ENCODE assay signal across 9 cellular contexts in the genomic region with DNA sequence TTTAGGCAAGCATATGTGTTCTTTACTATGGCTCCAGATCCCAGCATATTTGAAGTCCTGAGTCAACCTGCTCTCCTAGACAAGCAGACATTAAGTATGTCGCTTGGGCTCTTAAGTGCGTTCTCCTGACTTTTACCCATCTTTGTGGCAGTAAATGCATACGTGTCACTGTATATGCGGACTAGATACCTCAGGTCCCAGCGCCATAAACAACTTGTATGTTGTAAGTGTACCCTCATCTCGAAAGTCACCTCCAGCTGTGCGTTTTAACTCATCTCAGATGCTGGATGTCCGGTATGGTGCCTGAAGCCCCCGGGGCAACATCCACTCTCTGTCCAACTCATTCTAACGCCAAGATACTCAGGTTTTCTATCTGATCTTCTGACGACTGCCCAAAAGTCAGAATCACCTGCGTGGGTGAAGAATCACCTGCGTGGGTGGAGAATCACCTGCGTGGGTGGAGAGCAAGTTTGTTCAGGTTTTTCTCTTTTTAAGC. TPM values are rescaled to one million over a fixed set of nuclear protein-coding genes. Genes with fewer than 3 reads are reported as not detected.
DNase-seq lines count a peak whose midpoint lies in the region; ATAC-seq, FAIRE-seq and TF ChIP-seq lines count a peak whose summit lies in the region.
"Had no signal": no experiment of that assay in that cellular context is flagged by ENCODE, and none has a peak within 500 bp of the region (broad histone marks: within the 10 kb centered on the region; RNA-seq: fewer than 3 reads in every experiment).

No MANE protein-coding gene starts in this region.

- DNase-seq in HFFc6, result no peak
- DNase-seq in GM12878 (ENCODE audit: low read depth, low spot score), result no peak
- no peak for DNase-seq in GM12892 (ENCODE audit: insufficient read length)
- DNase-seq in testis, result no peak
- DNase-seq in EL, result no peak
- DNase-seq: left lung had no signal

- H3K27ac Mint-ChIP-seq in HFFc6, result peak overlapping the region; percentile 75; the same call in 1 of the 2 replicates

- TF ChIP-seq CTCF in HFFc6 (IDR thresholded peaks at IDR 0.05), result no peak
- no peak for TF ChIP-seq CTCF in GM12878 (IDR thresholded peaks at IDR 0.05 in 2 of 3, conservative IDR thresholded peaks at IDR 0.05 in 1 of 3; ENCODE audit: control insufficient read depth in 2 of 3, extremely low read depth in 1 of 3, insufficient read depth in 1 of 3, low read depth in 3 of 3, low read length in 3 of 3)
- TF ChIP-seq CTCF in testis (IDR thresholded peaks at IDR 0.05), result no peak

- no peak for TF ChIP-seq POLR2A in GM12878 (IDR thresholded peaks at IDR 0.05; ENCODE audit: low read depth, low read length)
- no peak for TF ChIP-seq POLR2A in GM12892 (IDR thresholded peaks at IDR 0.05; ENCODE audit: low read depth, low read length)
- no peak for TF ChIP-seq POLR2A in testis (IDR thresholded peaks at IDR 0.05)

- intact Hi-C loops in GM12878 (cut with micrococcal nuclease; ENCODE audit: unreplicated experiment), result no loop called here
- intact Hi-C loops in testis (cut with DNase I; ENCODE audit: low total_unique reads), result no loop called here

- TF ChIP-seq EP300 in GM12878 (IDR thresholded peaks at IDR 0.05; ENCODE audit: borderline replicate concordance in 1 of 2, control insufficient read depth in 1 of 2, low read depth in 2 of 2, low read length in 2 of 2), result no peak

- RAD21 ChIA-PET in GM12878 (lab: Charles Lee; ENCODE audit: unreplicated experiment), result no interaction called here

- no peak overlapping the region for H3K27ac ChIP-seq in ACC112 (ENCODE audit: low read depth, low read length)
- no peak overlapping the region for H3K27ac ChIP-seq in GM12878 (ENCODE audit: control insufficient read depth, insufficient read depth)
- no peak overlapping the region for H3K27ac ChIP-seq in mesodermal cell (ENCODE audit: low read depth, low read length, severe bottlenecking)
- peak overlapping the region in 1 of 2 donors; percentile 39 for H3K27ac ChIP-seq in testis
- H3K27ac ChIP-seq: left lung had no signal

- H3K4me3 ChIP-seq in ACC112 (ENCODE audit: low read depth, low read length) (peak overlapping the region; percentile 96), GM12878 (peak overlapping the region; percentile 71; the same call in 1 of the 2 replicates), mesodermal cell (ENCODE audit: extremely low read depth, insufficient read depth, low read length, poor library complexity, severe bottlenecking) (peak overlapping the region; percentile 76), testis (peak overlapping the region in 1 of 2 donors; percentile 78)

- 67% methylated on average over 14 of the region's 14 CpGs for WGBS in GM12878 (ENCODE audit: insufficient coverage, insufficient replicate concordance, low lambda C conversion rate, missing lambda C conversion rate)
- WGBS in mesodermal cell (ENCODE audit: insufficient coverage in 2 of 2), 2 experiments, result 94 to 95% methylated on average over 10 of the region's 14 CpGs
- 36 to 45% methylated on average over 14 of the region's 14 CpGs for WGBS in testis, 2 donors

- in situ Hi-C loops in GM12878 (cut with MboI), result no loop called here

- peaks cover 16% of the 10 kb centered on the region for H3K27me3 Mint-ChIP-seq in HFFc6 (ENCODE audit: insufficient read depth)

- H3K36me3 ChIP-seq in ACC112 (ENCODE audit: insufficient read depth, low read length) (no peaks in the 10 kb centered on the region), GM12878 (ENCODE audit: control insufficient read depth in 2 of 2, insufficient read depth in 2 of 2, low read length in 1 of 2) (peaks cover 0 to 6% of the 10 kb centered on the region in 2 experiments; a peak in 2 of 4 replicates), mesodermal cell (ENCODE audit: control insufficient read depth, insufficient read depth, low read length) (peaks cover 65% of the 10 kb centered on the region), testis (ENCODE audit: low read depth, missing control alignments) (no peaks in the 10 kb centered on the region)

- peaks cover 11% of the 10 kb centered on the region for H3K9me3 Mint-ChIP-seq in HFFc6

- POLR2A ChIA-PET in GM12878 (lab: Charles Lee), result interaction anchor here (0.6 to 1.3 kb wide), 2 partner anchors 17 to 74 kb away, joined by 3 read pairs; no protein-coding TSS in a partner anchor

- no peak for TF ChIP-seq RAD21 in GM12878 (IDR thresholded peaks at IDR 0.05; ENCODE audit: insufficient read depth, low read depth, low read length)

- CTCF ChIA-PET in GM12878 (lab: Yijun Ruan, JAX), result interaction anchor here (1.4 to 1.6 kb wide), 2 partner anchors 10 to 13 kb away, joined by 3 to 6 read pairs; no protein-coding TSS in a partner anchor

- peak overlapping the region; percentile 90 for H3K4me3 Mint-ChIP-seq in HFFc6

- H3K9ac ChIP-seq in GM12878 (ENCODE audit: control insufficient read depth, insufficient read depth, low read length), result no peak overlapping the region

- FAIRE-seq in GM12878 (lab: Jason Lieb, UNC), result no peak
- FAIRE-seq in GM12892 (lab: Jason Lieb, UNC), result no peak

- SMC1A ChIA-PET in GM12878 (lab: Charles Lee; ENCODE audit: uncharacterized antibody, unreplicated experiment), result interaction anchor here (1.1 to 1.2 kb wide), 2 partner anchors 13 to 86 kb away, joined by 3 to 5 read pairs; no protein-coding TSS in a partner anchor

- TSS peak; percentile 70 for BruUV-seq in GM12878 (replicated peaks; lab: Mats Ljungman, UMichigan)

- peaks cover 5% of the 10 kb centered on the region; the same call in 2 of the 3 replicates for H3K9me3 ChIP-seq in GM12878 (replicated peaks; ENCODE audit: control insufficient read depth, insufficient read depth, low read length)
- H3K9me3 ChIP-seq in mesodermal cell (ENCODE audit: control insufficient read depth, low read length), result peaks cover 9% of the 10 kb centered on the region
- H3K9me3 ChIP-seq in testis, result no peaks in the 10 kb centered on the region
- H3K9me3 ChIP-seq: left lung had no signal

- ATAC-seq in GM12878 (no peak), GM18511 (IDR thresholded peaks at IDR 0.05; ENCODE audit: unreplicated experiment) (no peak)
- ATAC-seq: left lung had no signal

- H3K79me2 ChIP-seq in ACC112 (ENCODE audit: control insufficient read depth, insufficient read depth, low read length, unreplicated experiment) (peaks cover 26% of the 10 kb centered on the region), GM12878 (ENCODE audit: control insufficient read depth, insufficient read depth, low read length) (peaks cover 6% of the 10 kb centered on the region)

- peaks cover 43% of the 10 kb centered on the region for H3K4me1 Mint-ChIP-seq in HFFc6 (ENCODE audit: low read depth)

- peaks cover 18% of the 10 kb centered on the region for H3K4me1 ChIP-seq in ACC112 (ENCODE audit: control insufficient read depth, insufficient read depth, low read length, unreplicated experiment)
- peaks cover 26% of the 10 kb centered on the region for H3K4me1 ChIP-seq in GM12878 (ENCODE audit: control insufficient read depth, insufficient read depth, low read length)
- peaks cover 13% of the 10 kb centered on the region for H3K4me1 ChIP-seq in mesodermal cell (ENCODE audit: control insufficient read depth, insufficient read depth, low read length, poor library complexity, severe bottlenecking)
- H3K4me1 ChIP-seq in testis, result peaks cover 25% of the 10 kb centered on the region

- H3K36me3 Mint-ChIP-seq in HFFc6 (ENCODE audit: low read depth), result peaks cover 26% of the 10 kb centered on the region

- no peaks in the 10 kb centered on the region for H4K20me1 ChIP-seq in GM12878 (ENCODE audit: control insufficient read depth, insufficient read depth)

- H3K4me2 ChIP-seq in GM12878 (ENCODE audit: control insufficient read depth, insufficient read depth), result peak overlapping the region; percentile 94

- H2AFZ ChIP-seq in ACC112 (ENCODE audit: low read length, unreplicated experiment) (no peak overlapping the region), GM12878 (ENCODE audit: control insufficient read depth, low read depth, low read length) (no peak overlapping the region)

- no peaks in the 10 kb centered on the region for H3K27me3 ChIP-seq in ACC112 (ENCODE audit: insufficient read depth, low read length)
- H3K27me3 ChIP-seq in GM12878 (replicated peaks in 1 of 2; ENCODE audit: control insufficient read depth in 2 of 2, insufficient read depth in 2 of 2, low read length in 1 of 2), result no peaks in the 10 kb centered on the region
- H3K27me3 ChIP-seq in testis, result no peaks in the 10 kb centered on the region

RNA-seq across cellular contexts. Expression of a gene that starts 1.7 kb away (rescaled TPM):
- 100 to 1,000 TPM; 157 to 176 (median 162) TPM for total RNA-seq in HFFc6 (2021; fragmentation: NEBNext Ultra II Directional; extraction: Animal tissue kit (Norgen Biotek cat#: 25700))
- 58.2 and 66.1 TPM in 2 replicates for total RNA-seq in GM12878 (2013; cell fraction: nucleolus; rRNA removed)
- 28.7 and 36.6 TPM in 2 replicates for total RNA-seq in GM12878 (2014; rRNA removed)
- total RNA-seq in GM12878 (2014; rRNA removed; fragmentation: Illumina TruSeq; extraction: Trizol), result 17.8 and 18.1 TPM in 2 replicates
- total RNA-seq in GM12878 (2021), result 76.7 and 83.5 TPM in 2 replicates
- 30.2 TPM for polyA plus RNA-seq in GM12878 (2011; ENCODE audit: low read depth)
- polyA plus RNA-seq in GM12878 (2011; rRNA removed), result 13.2 and 23.4 TPM in 2 replicates
- 27.6 and 37.3 TPM in 2 replicates for polyA plus RNA-seq in GM12878 (2011; cell fraction: cytosol; rRNA removed)
- 211 and 220 TPM in 2 replicates for polyA plus RNA-seq in GM12878 (2011; cell fraction: nucleus; rRNA removed)
- 65.8 and 71.6 TPM in 2 replicates for polyA plus RNA-seq in GM12878 (2012)
- polyA plus RNA-seq in GM12878 (2014; fragmentation: Illumina TruSeq; extraction: Trizol), result 3.6 and 21.2 TPM in 2 replicates
- 10 to 100 TPM in 1 of 2 experiments, 1 to 10 TPM in 1; 3.2 to 10.6 TPM for polyA plus RNA-seq in GM12878 (2014; fragmentation: Nextera tagmentation; extraction: Ambion mirVana)
- polyA plus RNA-seq in GM12878 (2014; rRNA removed), result 38.1 and 41.5 TPM in 2 replicates
- polyA plus RNA-seq in GM12878 (2016; fragmentation: Nextera tagmentation; extraction: Ambion mirVana), result 10 to 100 TPM; 14.8 to 45.0 TPM
- 23.6 and 59.2 TPM in 2 replicates for polyA minus RNA-seq in GM12878 (2011; rRNA and poly(A)+ RNA removed)
- 23.4 and 35.5 TPM in 2 replicates for polyA minus RNA-seq in GM12878 (2011; cell fraction: cytosol; rRNA and poly(A)+ RNA removed)
- polyA minus RNA-seq in GM12878 (2011; cell fraction: nucleus; rRNA and poly(A)+ RNA removed), result 46.5 and 68.3 TPM in 2 replicates
- polyA plus RNA-seq in mesodermal cell (2013, experiment 1 of 2), result 311 TPM
- polyA plus RNA-seq in mesodermal cell (2013, experiment 2 of 2), result 245 TPM
- 44.7 TPM for polyA plus RNA-seq in GM12892 (2012; ENCODE audit: missing spikeins)
- 100 to 1,000 TPM; 257 to 260 TPM for total RNA-seq in testis
- polyA plus RNA-seq in testis (ENCODE audit: insufficient read depth, low read depth, low replicate concordance), result 235 TPM

RNA-seq across cellular contexts. Expression of a gene that starts 14.7 kb away (rescaled TPM):
- 10 to 100 TPM; 39.7 to 48.7 (median 47.2) TPM for total RNA-seq in HFFc6 (2021; fragmentation: NEBNext Ultra II Directional; extraction: Animal tissue kit (Norgen Biotek cat#: 25700))
- total RNA-seq in GM12878 (2013; cell fraction: nucleolus; rRNA removed), result 72.0 and 74.7 TPM in 2 replicates
- total RNA-seq in GM12878 (2014; rRNA removed) (42.3 and 55.5 TPM in 2 replicates), GM12878 (2014; rRNA removed; fragmentation: Illumina TruSeq; extraction: Trizol) (19.3 and 20.2 TPM in 2 replicates), GM12878 (2021) (61.4 and 82.3 TPM in 2 replicates), testis (100 to 1,000 TPM; 110 to 125 TPM)
- polyA plus RNA-seq in GM12878 (2011; ENCODE audit: low read depth), result 13.5 TPM
- polyA plus RNA-seq in GM12878 (2011; rRNA removed) (9.2 and 14.6 TPM in 2 replicates), GM12878 (2014; fragmentation: Illumina TruSeq; extraction: Trizol) (15.1 and 20.3 TPM in 2 replicates), GM12878 (2014; fragmentation: Nextera tagmentation; extraction: Ambion mirVana) (1 to 10 TPM; 2.9 to 4.0 TPM), GM12878 (2014; rRNA removed) (73.5 and 77.2 TPM in 2 replicates), GM12878 (2016; fragmentation: Nextera tagmentation; extraction: Ambion mirVana) (10 to 100 TPM; 46.2 to 47.4 TPM), testis (ENCODE audit: insufficient read depth, low read depth, low replicate concordance) (45.5 TPM)
- polyA plus RNA-seq in GM12878 (2011; cell fraction: cytosol; rRNA removed), result 12.5 and 23.5 TPM in 2 replicates
- polyA plus RNA-seq in GM12878 (2011; cell fraction: nucleus; rRNA removed), result 123 and 193 TPM in 2 replicates
- polyA plus RNA-seq in GM12878 (2012), result 31.3 and 48.0 TPM in 2 replicates
- polyA minus RNA-seq in GM12878 (2011; rRNA and poly(A)+ RNA removed), result 9.7 and 14.6 TPM in 2 replicates
- 9.6 and 16.8 TPM in 2 replicates for polyA minus RNA-seq in GM12878 (2011; cell fraction: cytosol; rRNA and poly(A)+ RNA removed)
- 27.8 and 56.3 TPM in 2 replicates for polyA minus RNA-seq in GM12878 (2011; cell fraction: nucleus; rRNA and poly(A)+ RNA removed)
- polyA plus RNA-seq in mesodermal cell (2013, experiment 1 of 2), result 49.6 TPM
- polyA plus RNA-seq in mesodermal cell (2013, experiment 2 of 2), result 41.8 TPM
- 38.9 TPM for polyA plus RNA-seq in GM12892 (2012; ENCODE audit: missing spikeins)

RNA-seq across cellular contexts. Expression of a gene that starts 24.5 kb away (rescaled TPM):
- total RNA-seq in HFFc6 (2021; fragmentation: NEBNext Ultra II Directional; extraction: Animal tissue kit (Norgen Biotek cat#: 25700)), result 100 to 1,000 TPM in 5 of 6 experiments, 10 to 100 TPM in 1; 98.5 to 128 (median 104) TPM
- total RNA-seq in GM12878 (2013; cell fraction: nucleolus; rRNA removed), result 16.5 and 17.4 TPM in 2 replicates
- 7.7 and 9.3 TPM in 2 replicates for total RNA-seq in GM12878 (2014; rRNA removed)
- total RNA-seq in GM12878 (2014; rRNA removed; fragmentation: Illumina TruSeq; extraction: Trizol), result 3.8 and 5.1 TPM in 2 replicates
- total RNA-seq in GM12878 (2021), result 20.9 and 21.4 TPM in 2 replicates
- 3.8 TPM for polyA plus RNA-seq in GM12878 (2011; ENCODE audit: low read depth)
- polyA plus RNA-seq in GM12878 (2011; rRNA removed), result 7.2 and 13.1 TPM in 2 replicates
- polyA plus RNA-seq in GM12878 (2011; cell fraction: cytosol; rRNA removed), result 19.6 and 24.1 TPM in 2 replicates
- polyA plus RNA-seq in GM12878 (2011; cell fraction: nucleus; rRNA removed), result 62.1 and 64.3 TPM in 2 replicates
- polyA plus RNA-seq in GM12878 (2012), result 16.2 and 17.4 TPM in 2 replicates
- 9.4 and 11.6 TPM in 2 replicates for polyA plus RNA-seq in GM12878 (2014; fragmentation: Illumina TruSeq; extraction: Trizol)
- 1 to 10 TPM in 1 of 2 experiments, under 1 TPM in 1; 0.43 to 1.2 TPM for polyA plus RNA-seq in GM12878 (2014; fragmentation: Nextera tagmentation; extraction: Ambion mirVana)
- polyA plus RNA-seq in GM12878 (2014; rRNA removed), result 23.0 and 24.5 TPM in 2 replicates
- 10 to 100 TPM; 13.4 to 15.4 TPM for polyA plus RNA-seq in GM12878 (2016; fragmentation: Nextera tagmentation; extraction: Ambion mirVana)
- polyA minus RNA-seq in GM12878 (2011; rRNA and poly(A)+ RNA removed), result 6.1 and 9.8 TPM in 2 replicates
- polyA minus RNA-seq in GM12878 (2011; cell fraction: cytosol; rRNA and poly(A)+ RNA removed), result 5.3 and 5.8 TPM in 2 replicates
- polyA minus RNA-seq in GM12878 (2011; cell fraction: nucleus; rRNA and poly(A)+ RNA removed), result 14.9 and 24.9 TPM in 2 replicates
- 49.5 TPM for polyA plus RNA-seq in mesodermal cell (2013, experiment 1 of 2)
- 40.1 TPM for polyA plus RNA-seq in mesodermal cell (2013, experiment 2 of 2)
- 11.7 TPM for polyA plus RNA-seq in GM12892 (2012; ENCODE audit: missing spikeins)
- 10 to 100 TPM; 35.0 to 35.7 TPM for total RNA-seq in testis
- 42.8 TPM for polyA plus RNA-seq in testis (ENCODE audit: insufficient read depth, low read depth, low replicate concordance)

RNA-seq across cellular contexts. Expression of a gene that starts 24.8 kb away (rescaled TPM):
- 10 to 100 TPM; 42.8 to 53.3 (median 46.8) TPM for total RNA-seq in HFFc6 (2021; fragmentation: NEBNext Ultra II Directional; extraction: Animal tissue kit (Norgen Biotek cat#: 25700))
- 24.8 and 29.4 TPM in 2 replicates for total RNA-seq in GM12878 (2013; cell fraction: nucleolus; rRNA removed)
- 3.5 and 3.6 TPM in 2 replicates for total RNA-seq in GM12878 (2014; rRNA removed)
- 3.1 and 3.2 TPM in 2 replicates for total RNA-seq in GM12878 (2014; rRNA removed; fragmentation: Illumina TruSeq; extraction: Trizol)
- total RNA-seq in GM12878 (2021), result 20.4 and 20.9 TPM in 2 replicates
- 36.4 TPM for polyA plus RNA-seq in GM12878 (2011; ENCODE audit: low read depth)
- polyA plus RNA-seq in GM12878 (2011; rRNA removed), result 11.7 and 18.9 TPM in 2 replicates
- 21.8 and 25.4 TPM in 2 replicates for polyA plus RNA-seq in GM12878 (2011; cell fraction: cytosol; rRNA removed)
- 93.9 and 98.8 TPM in 2 replicates for polyA plus RNA-seq in GM12878 (2011; cell fraction: nucleus; rRNA removed)
- 45.9 and 50.1 TPM in 2 replicates for polyA plus RNA-seq in GM12878 (2012)
- polyA plus RNA-seq in GM12878 (2014; fragmentation: Illumina TruSeq; extraction: Trizol), result 8.6 and 10.9 TPM in 2 replicates
- polyA plus RNA-seq in GM12878 (2014; fragmentation: Nextera tagmentation; extraction: Ambion mirVana), result under 1 TPM; 0.42 to 0.52 TPM
- 17.4 and 22.3 TPM in 2 replicates for polyA plus RNA-seq in GM12878 (2014; rRNA removed)
- polyA plus RNA-seq in GM12878 (2016; fragmentation: Nextera tagmentation; extraction: Ambion mirVana), result 10 to 100 TPM; 11.5 to 13.2 TPM
- polyA minus RNA-seq in GM12878 (2011; rRNA and poly(A)+ RNA removed), result 11.3 and 21.0 TPM in 2 replicates
- polyA minus RNA-seq in GM12878 (2011; cell fraction: cytosol; rRNA and poly(A)+ RNA removed), result 9.3 and 10.2 TPM in 2 replicates
- 18.5 and 22.0 TPM in 2 replicates for polyA minus RNA-seq in GM12878 (2011; cell fraction: nucleus; rRNA and poly(A)+ RNA removed)
- polyA plus RNA-seq in mesodermal cell (2013, experiment 1 of 2), result 37.6 TPM
- 34.7 TPM for polyA plus RNA-seq in mesodermal cell (2013, experiment 2 of 2)
- 31.9 TPM for polyA plus RNA-seq in GM12892 (2012; ENCODE audit: missing spikeins)
- total RNA-seq in testis, result 10 to 100 TPM; 47.2 to 49.1 TPM
- polyA plus RNA-seq in testis (ENCODE audit: insufficient read depth, low read depth, low replicate concordance), result 31.1 TPM

RNA-seq across cellular contexts. Expression of a gene that starts 34.6 kb away (rescaled TPM):
- total RNA-seq in HFFc6 (2021; fragmentation: NEBNext Ultra II Directional; extraction: Animal tissue kit (Norgen Biotek cat#: 25700)), result 10 to 100 TPM; 44.5 to 50.6 (median 47.8) TPM
- total RNA-seq in GM12878 (2013; cell fraction: nucleolus; rRNA removed), result 48.8 and 55.5 TPM in 2 replicates
- 12.8 and 15.6 TPM in 2 replicates for total RNA-seq in GM12878 (2014; rRNA removed)
- 8.0 and 8.2 TPM in 2 replicates for total RNA-seq in GM12878 (2014; rRNA removed; fragmentation: Illumina TruSeq; extraction: Trizol)
- 49.5 and 53.9 TPM in 2 replicates for total RNA-seq in GM12878 (2021)
- 23.8 TPM for polyA plus RNA-seq in GM12878 (2011; ENCODE audit: low read depth)
- polyA plus RNA-seq in GM12878 (2011; rRNA removed), result 12.6 and 15.5 TPM in 2 replicates
- 14.4 and 17.5 TPM in 2 replicates for polyA plus RNA-seq in GM12878 (2011; cell fraction: cytosol; rRNA removed)
- polyA plus RNA-seq in GM12878 (2011; cell fraction: nucleus; rRNA removed), result 104 and 107 TPM in 2 replicates
- 37.8 and 50.2 TPM in 2 replicates for polyA plus RNA-seq in GM12878 (2012)
- polyA plus RNA-seq in GM12878 (2014; fragmentation: Illumina TruSeq; extraction: Trizol), result 14.3 and 32.4 TPM in 2 replicates
- 1 to 10 TPM; 3.5 to 5.2 TPM for polyA plus RNA-seq in GM12878 (2014; fragmentation: Nextera tagmentation; extraction: Ambion mirVana)
- polyA plus RNA-seq in GM12878 (2014; rRNA removed), result 24.5 and 34.4 TPM in 2 replicates
- 10 to 100 TPM; 18.7 to 20.7 TPM for polyA plus RNA-seq in GM12878 (2016; fragmentation: Nextera tagmentation; extraction: Ambion mirVana)
- 27.4 and 44.8 TPM in 2 replicates for polyA minus RNA-seq in GM12878 (2011; rRNA and poly(A)+ RNA removed)
- 18.2 and 19.9 TPM in 2 replicates for polyA minus RNA-seq in GM12878 (2011; cell fraction: cytosol; rRNA and poly(A)+ RNA removed)
- 28.3 and 50.0 TPM in 2 replicates for polyA minus RNA-seq in GM12878 (2011; cell fraction: nucleus; rRNA and poly(A)+ RNA removed)
- 73.0 TPM for polyA plus RNA-seq in mesodermal cell (2013, experiment 1 of 2)
- 63.7 TPM for polyA plus RNA-seq in mesodermal cell (2013, experiment 2 of 2)
- polyA plus RNA-seq in GM12892 (2012; ENCODE audit: missing spikeins), result 22.6 TPM
- total RNA-seq in testis, result 100 to 1,000 TPM; 244 to 246 TPM
- 156 TPM for polyA plus RNA-seq in testis (ENCODE audit: insufficient read depth, low read depth, low replicate concordance)
